ENCODE assay signal across 21 cellular contexts in genomic region chr7:2219606-2220005, GRCh38.
"Had no signal": no experiment of that assay in that cellular context is flagged by ENCODE, and none has a peak within 500 bp of the region (broad histone marks: within the 10 kb centered on the region; RNA-seq: fewer than 3 reads in every experiment).

No MANE protein-coding gene starts in this region.

- H3K9me3 ChIP-seq: gastroesophageal sphincter, heart left ventricle, left lung, lower lobe of right lung, mucosa of descending colon had no signal

- H3K27me3 Mint-ChIP-seq: effector memory CD8-positive, alpha-beta T cell; naive B cell had no signal

- H3K4me1 ChIP-seq: gastroesophageal sphincter, left lung had no signal

- H3K27me3 ChIP-seq: dorsolateral prefrontal cortex, foreskin keratinocyte, gastroesophageal sphincter, heart left ventricle, left lung had no signal

- H3K4me3 Mint-ChIP-seq: effector memory CD8-positive, alpha-beta T cell; endodermal cell; mesothelial cell of epicardium; naive B cell had no signal

- H3K27ac Mint-ChIP-seq: effector memory CD8-positive, alpha-beta T cell; endodermal cell; mesothelial cell of epicardium had no signal

- DNase-seq: dermis blood vessel endothelial cell; dorsolateral prefrontal cortex; effector CD4-positive, alpha-beta T cell; effector memory CD8-positive, alpha-beta T cell; endodermal cell; erythroblast; foreskin keratinocyte; hippocampal formation; left cardiac atrium; left ventricle myocardium superior; lower lobe of right lung; mesenchymal stem cell; mucosa of descending colon; naive B cell had no signal

- H3K27ac ChIP-seq: coronary artery, dorsolateral prefrontal cortex, epithelial cell of prostate, foreskin keratinocyte, gastroesophageal sphincter, heart left ventricle, left lung, lower lobe of right lung had no signal

- H3K4me3 ChIP-seq: coronary artery, dorsolateral prefrontal cortex, gastroesophageal sphincter, heart left ventricle, left lung, lower lobe of right lung, mucosa of descending colon had no signal

- ATAC-seq: effector memory CD8-positive, alpha-beta T cell; esophagus mucosa; foreskin keratinocyte; gastroesophageal sphincter; heart left ventricle; left cardiac atrium; left lung; left ventricle myocardium superior; lower lobe of right lung; mucosa of descending colon had no signal

- H3K4me1 Mint-ChIP-seq: mesothelial cell of epicardium had no signal

- H3K9me3 Mint-ChIP-seq: effector memory CD8-positive, alpha-beta T cell; endodermal cell; mesothelial cell of epicardium; naive B cell had no signal
